Comparison of ENCODE assay signal across 8 cellular contexts in the genomic region with DNA sequence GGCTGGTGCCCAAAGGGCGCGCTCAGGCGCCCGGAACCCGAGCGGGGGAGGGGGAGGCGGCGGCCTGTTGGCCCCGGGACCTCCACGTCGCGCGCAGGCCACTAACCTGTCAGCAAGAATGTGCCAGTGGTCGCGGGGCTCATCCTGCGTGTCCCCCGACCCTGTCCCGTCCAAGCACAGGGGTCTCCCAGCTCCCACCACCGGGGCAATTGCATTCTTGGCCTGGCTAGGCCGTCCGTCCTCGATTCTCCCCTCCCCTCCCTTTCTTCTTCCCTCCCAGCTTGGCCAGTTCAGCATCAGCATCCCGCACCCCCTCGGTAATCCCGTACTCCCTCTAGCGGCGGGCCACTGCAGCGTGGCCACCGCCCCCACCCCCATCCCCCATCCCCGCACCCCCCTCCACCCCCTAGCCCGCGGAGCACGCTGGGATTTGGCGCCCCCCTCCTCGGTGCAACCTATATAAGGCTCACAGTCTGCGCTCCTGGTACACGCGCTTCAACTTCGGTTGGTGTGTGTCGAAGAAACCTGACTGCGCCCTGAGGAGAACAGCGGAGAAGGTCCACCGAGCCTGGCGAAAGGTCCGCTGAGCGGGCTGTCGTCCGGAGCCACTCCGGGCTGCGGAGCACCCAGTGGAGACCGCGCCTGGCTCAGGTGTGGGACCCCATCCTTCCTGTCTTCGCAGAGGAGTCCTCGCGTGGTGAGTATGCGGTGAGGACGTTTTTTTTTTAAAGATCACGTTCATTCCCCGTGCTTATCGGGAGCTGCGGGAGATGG. TPM values are rescaled to one million over a fixed set of nuclear protein-coding genes. Genes with fewer than 3 reads are reported as not detected.
DNase-seq lines count a peak whose midpoint lies in the region; ATAC-seq and TF ChIP-seq lines count a peak whose summit lies in the region.

A gene with protein sequence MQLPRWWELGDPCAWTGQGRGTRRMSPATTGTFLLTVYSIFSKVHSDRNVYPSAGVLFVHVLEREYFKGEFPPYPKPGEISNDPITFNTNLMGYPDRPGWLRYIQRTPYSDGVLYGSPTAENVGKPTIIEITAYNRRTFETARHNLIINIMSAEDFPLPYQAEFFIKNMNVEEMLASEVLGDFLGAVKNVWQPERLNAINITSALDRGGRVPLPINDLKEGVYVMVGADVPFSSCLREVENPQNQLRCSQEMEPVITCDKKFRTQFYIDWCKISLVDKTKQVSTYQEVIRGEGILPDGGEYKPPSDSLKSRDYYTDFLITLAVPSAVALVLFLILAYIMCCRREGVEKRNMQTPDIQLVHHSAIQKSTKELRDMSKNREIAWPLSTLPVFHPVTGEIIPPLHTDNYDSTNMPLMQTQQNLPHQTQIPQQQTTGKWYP (minus strand): TSS at position 250 of the 774 bp plus-strand sequence. CDS start 35 bp downstream, at position 215.

- CTCF ChIA-PET in BJ (lab: Yijun Ruan, JAX) = interaction anchor here (0.6 to 3.6 kb wide), 24 partner anchors 9 to 389 kb away, joined by 3 to 30 read pairs (median 4); no protein-coding TSS in a partner anchor
- CTCF ChIA-PET in activated B cell treated with CpG ODN at 0.5 μM for 24 hours (lab: Charles Lee) = interaction anchor here (1.1 to 3.0 kb wide), 3 partner anchors 35 to 207 kb away, joined by 3 to 20 read pairs (median 5); no protein-coding TSS in a partner anchor

- ATAC-seq in GM19438 (IDR thresholded peaks at IDR 0.05; ENCODE audit: low read depth, unreplicated experiment) = peak; percentile 11
- ATAC-seq in activated B cell treated with CpG ODN at 0.5 μM for 24 hours (ENCODE audit: low read depth) = no peak
- no peak for ATAC-seq in HG03571 (IDR thresholded peaks at IDR 0.05; ENCODE audit: unreplicated experiment)

- peak within 1 kb of the TSS; percentile 89 for H3K4me3 Mint-ChIP-seq in activated B cell treated with CpG ODN at 0.5 μM for 24 hours

- intact Hi-C loops in activated B cell treated with CpG ODN at 0.5 μM for 24 hours (cut with micrococcal nuclease) = loop anchor here (2.0 to 10.0 kb wide), 10 partner anchors 35 to 1424 kb away; a partner anchor contains a TSS

- POLR2A ChIA-PET in BJ (lab: Charles Lee) = interaction anchor here (0.6 kb wide), 2 partner anchors 138 to 362 kb away, joined by 3 to 5 read pairs; no protein-coding TSS in a partner anchor
- POLR2A ChIA-PET in activated B cell treated with CpG ODN at 0.5 μM for 24 hours (lab: Charles Lee) = interaction anchor here (1.5 kb wide), 1 partner anchor 35 kb away, joined by 4 read pairs; no protein-coding TSS in a partner anchor

- peaks cover 20% of the 10 kb centered on the region for H3K4me1 Mint-ChIP-seq in activated B cell treated with CpG ODN at 0.5 μM for 24 hours

- H3K27me3 ChIP-seq in BJ (ENCODE audit: control insufficient read depth, insufficient read depth, low read length) = no peaks in the 10 kb centered on the region

- peaks cover 13% of the 10 kb centered on the region for H3K27me3 Mint-ChIP-seq in activated B cell treated with CpG ODN at 0.5 μM for 24 hours

- H3K9me3 Mint-ChIP-seq in activated B cell treated with CpG ODN at 0.5 μM for 24 hours = peaks cover 2% of the 10 kb centered on the region

- H3K36me3 ChIP-seq in BJ (ENCODE audit: control insufficient read depth, insufficient read depth, low read length) = no peaks in the 10 kb centered on the region

- H3K36me3 Mint-ChIP-seq in activated B cell treated with CpG ODN at 0.5 μM for 24 hours (ENCODE audit: low read depth) = no peaks in the 10 kb centered on the region

- H3K4me3 ChIP-seq in BJ (ENCODE audit: low read depth, low read length) = peak within 1 kb of the TSS; percentile 63

- no peak for DNase-seq in BJ (ENCODE audit: low read depth)
- DNase-seq in NCI-H2029 treated with DMSO at 0.1 percent for 48 hours (lab: John Stamatoyannopoulos, UW) = peak; percentile 61
- peak; percentile 49 for DNase-seq in activated B cell treated with CpG ODN at 0.5 μM for 24 hours
- DNase-seq in dermis blood vessel endothelial cell = peak; percentile 87
- DNase-seq in left kidney (ENCODE audit: low read depth, low spot score) = peak; percentile 92
- DNase-seq in stimulated activated CD4-positive, alpha-beta T cell treated with anti-CD3 and anti-CD28 coated beads, Interleukin-1b, Interleukin-23, amount 100 ng/mL, for 4 hours (ENCODE audit: low read depth in 2 of 2) = peak; percentile 31 to 38

- TF ChIP-seq CTCF in BJ (IDR thresholded peaks at IDR 0.05; ENCODE audit: insufficient read depth, low read depth, low read length) = peak; percentile 66
- TF ChIP-seq CTCF in activated B cell treated with CpG ODN at 0.5 μM for 24 hours (IDR thresholded peaks at IDR 0.05) = no peak

- H3K27ac Mint-ChIP-seq in activated B cell treated with CpG ODN at 0.5 μM for 24 hours = peak within 1 kb of the TSS; percentile 79

RNA-seq across cellular contexts. Expression of the gene that starts here (rescaled TPM):
- 64.0 and 110 TPM in 2 replicates for polyA plus RNA-seq in BJ (2011; rRNA removed)
- 21.5 and 33.5 TPM in 2 replicates for polyA minus RNA-seq in BJ (2011; rRNA and poly(A)+ RNA removed)
- total RNA-seq in activated B cell treated with CpG ODN at 0.5 μM for 24 hours = 6.8 and 7.1 TPM in 2 replicates
- 82.5 and 85.4 TPM in 2 replicates for total RNA-seq in dermis blood vessel endothelial cell

Comparison
In these comparisons a context has a peak if more than half of its experiments do, and no peak if none do; other contexts are left out.
1. RNA of the gene that starts here (total RNA-seq): 82.5 to 85.4 TPM in dermis blood vessel endothelial cell; 6.8 to 7.1 TPM in activated B cell treated with CpG ODN at 0.5 μM for 24 hours; every median in the first group is over 10 times any median in the second.